Comparison of ENCODE assay signal across 1 cellular context in the genomic region with DNA sequence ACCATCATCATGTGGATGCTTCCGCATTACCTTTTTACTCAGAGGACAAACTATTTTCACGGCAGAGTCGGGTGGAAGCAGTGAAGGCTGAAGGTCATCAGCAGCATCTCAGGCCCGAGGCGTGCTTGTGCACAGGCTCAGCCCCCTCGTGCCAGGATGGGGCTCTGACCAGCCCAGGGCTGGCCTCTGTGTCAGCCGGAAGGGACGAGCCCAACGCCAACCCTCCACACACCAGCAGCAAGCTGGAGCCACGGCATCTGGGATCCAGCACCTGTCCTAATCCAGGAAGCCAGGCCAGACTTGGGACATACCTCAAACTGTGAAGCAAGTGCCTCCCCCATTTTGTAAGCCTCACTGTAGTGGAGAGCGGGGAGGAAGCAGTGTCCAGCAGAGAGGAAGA.
TF ChIP-seq lines count a peak whose summit lies in the region.

No MANE protein-coding gene starts in this region.

TF ChIP-seq in GM12878, 131 proteins besides CTCF, POLR2A, EP300 and RAD21:
- TF ChIP-seq, protein P1, sequence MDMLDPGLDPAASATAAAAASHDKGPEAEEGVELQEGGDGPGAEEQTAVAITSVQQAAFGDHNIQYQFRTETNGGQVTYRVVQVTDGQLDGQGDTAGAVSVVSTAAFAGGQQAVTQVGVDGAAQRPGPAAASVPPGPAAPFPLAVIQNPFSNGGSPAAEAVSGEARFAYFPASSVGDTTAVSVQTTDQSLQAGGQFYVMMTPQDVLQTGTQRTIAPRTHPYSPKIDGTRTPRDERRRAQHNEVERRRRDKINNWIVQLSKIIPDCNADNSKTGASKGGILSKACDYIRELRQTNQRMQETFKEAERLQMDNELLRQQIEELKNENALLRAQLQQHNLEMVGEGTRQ (IDR thresholded peaks at IDR 0.05; ENCODE audit: borderline replicate concordance, low read depth, low read length): no peak
- no peak for TF ChIP-seq NBN (IDR thresholded peaks at IDR 0.05)
- no peak for TF ChIP-seq ATF7 (IDR thresholded peaks at IDR 0.05; ENCODE audit: low read depth)
- TF ChIP-seq EGR1 (IDR thresholded peaks at IDR 0.05; ENCODE audit: borderline replicate concordance in 1 of 2, low read depth in 2 of 2, low read length in 2 of 2): no peak
- no peak for TF ChIP-seq RELA (IDR thresholded peaks at IDR 0.05; ENCODE audit: borderline replicate concordance, partially characterized antibody)
- no peak for TF ChIP-seq MYC (IDR thresholded peaks at IDR 0.05; ENCODE audit: insufficient read depth, insufficient read length, insufficient replicate concordance, low read length, severe bottlenecking)
- no peak for TF ChIP-seq RFX5 (IDR thresholded peaks at IDR 0.05; ENCODE audit: low read depth, low read length)
- TF ChIP-seq, protein P2, sequence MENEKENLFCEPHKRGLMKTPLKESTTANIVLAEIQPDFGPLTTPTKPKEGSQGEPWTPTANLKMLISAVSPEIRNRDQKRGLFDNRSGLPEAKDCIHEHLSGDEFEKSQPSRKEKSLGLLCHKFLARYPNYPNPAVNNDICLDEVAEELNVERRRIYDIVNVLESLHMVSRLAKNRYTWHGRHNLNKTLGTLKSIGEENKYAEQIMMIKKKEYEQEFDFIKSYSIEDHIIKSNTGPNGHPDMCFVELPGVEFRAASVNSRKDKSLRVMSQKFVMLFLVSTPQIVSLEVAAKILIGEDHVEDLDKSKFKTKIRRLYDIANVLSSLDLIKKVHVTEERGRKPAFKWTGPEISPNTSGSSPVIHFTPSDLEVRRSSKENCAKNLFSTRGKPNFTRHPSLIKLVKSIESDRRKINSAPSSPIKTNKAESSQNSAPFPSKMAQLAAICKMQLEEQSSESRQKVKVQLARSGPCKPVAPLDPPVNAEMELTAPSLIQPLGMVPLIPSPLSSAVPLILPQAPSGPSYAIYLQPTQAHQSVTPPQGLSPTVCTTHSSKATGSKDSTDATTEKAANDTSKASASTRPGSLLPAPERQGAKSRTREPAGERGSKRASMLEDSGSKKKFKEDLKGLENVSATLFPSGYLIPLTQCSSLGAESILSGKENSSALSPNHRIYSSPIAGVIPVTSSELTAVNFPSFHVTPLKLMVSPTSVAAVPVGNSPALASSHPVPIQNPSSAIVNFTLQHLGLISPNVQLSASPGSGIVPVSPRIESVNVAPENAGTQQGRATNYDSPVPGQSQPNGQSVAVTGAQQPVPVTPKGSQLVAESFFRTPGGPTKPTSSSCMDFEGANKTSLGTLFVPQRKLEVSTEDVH (IDR thresholded peaks at IDR 0.05; ENCODE audit: low read depth, partially characterized antibody): no peak
- TF ChIP-seq ZNF384 (IDR thresholded peaks at IDR 0.05; ENCODE audit: borderline replicate concordance, low read depth, low read length): no peak
- TF ChIP-seq, protein P3, sequence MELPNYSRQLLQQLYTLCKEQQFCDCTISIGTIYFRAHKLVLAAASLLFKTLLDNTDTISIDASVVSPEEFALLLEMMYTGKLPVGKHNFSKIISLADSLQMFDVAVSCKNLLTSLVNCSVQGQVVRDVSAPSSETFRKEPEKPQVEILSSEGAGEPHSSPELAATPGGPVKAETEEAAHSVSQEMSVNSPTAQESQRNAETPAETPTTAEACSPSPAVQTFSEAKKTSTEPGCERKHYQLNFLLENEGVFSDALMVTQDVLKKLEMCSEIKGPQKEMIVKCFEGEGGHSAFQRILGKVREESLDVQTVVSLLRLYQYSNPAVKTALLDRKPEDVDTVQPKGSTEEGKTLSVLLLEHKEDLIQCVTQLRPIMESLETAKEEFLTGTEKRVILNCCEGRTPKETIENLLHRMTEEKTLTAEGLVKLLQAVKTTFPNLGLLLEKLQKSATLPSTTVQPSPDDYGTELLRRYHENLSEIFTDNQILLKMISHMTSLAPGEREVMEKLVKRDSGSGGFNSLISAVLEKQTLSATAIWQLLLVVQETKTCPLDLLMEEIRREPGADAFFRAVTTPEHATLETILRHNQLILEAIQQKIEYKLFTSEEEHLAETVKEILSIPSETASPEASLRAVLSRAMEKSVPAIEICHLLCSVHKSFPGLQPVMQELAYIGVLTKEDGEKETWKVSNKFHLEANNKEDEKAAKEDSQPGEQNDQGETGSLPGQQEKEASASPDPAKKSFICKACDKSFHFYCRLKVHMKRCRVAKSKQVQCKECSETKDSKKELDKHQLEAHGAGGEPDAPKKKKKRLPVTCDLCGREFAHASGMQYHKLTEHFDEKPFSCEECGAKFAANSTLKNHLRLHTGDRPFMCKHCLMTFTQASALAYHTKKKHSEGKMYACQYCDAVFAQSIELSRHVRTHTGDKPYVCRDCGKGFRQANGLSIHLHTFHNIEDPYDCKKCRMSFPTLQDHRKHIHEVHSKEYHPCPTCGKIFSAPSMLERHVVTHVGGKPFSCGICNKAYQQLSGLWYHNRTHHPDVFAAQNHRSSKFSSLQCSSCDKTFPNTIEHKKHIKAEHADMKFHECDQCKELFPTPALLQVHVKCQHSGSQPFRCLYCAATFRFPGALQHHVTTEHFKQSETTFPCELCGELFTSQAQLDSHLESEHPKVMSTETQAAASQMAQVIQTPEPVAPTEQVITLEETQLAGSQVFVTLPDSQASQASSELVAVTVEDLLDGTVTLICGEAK (IDR thresholded peaks at IDR 0.05; ENCODE audit: borderline replicate concordance): no peak
- TF ChIP-seq PAX5 (IDR thresholded peaks at IDR 0.05; ENCODE audit: borderline replicate concordance, low read depth, low read length): no peak
- no peak for TF ChIP-seq SUZ12 (IDR thresholded peaks at IDR 0.05; ENCODE audit: unreplicated experiment)
- TF ChIP-seq MEF2B (IDR thresholded peaks at IDR 0.05; ENCODE audit: partially characterized antibody, poor library complexity, severe bottlenecking): no peak
- TF ChIP-seq EZH2 (IDR thresholded peaks at IDR 0.05; ENCODE audit: borderline replicate concordance, control insufficient read depth, low read depth, low read length): no peak
TF ChIP-seq in GM12878: peak in this region for 0.
